In the genomic region with DNA sequence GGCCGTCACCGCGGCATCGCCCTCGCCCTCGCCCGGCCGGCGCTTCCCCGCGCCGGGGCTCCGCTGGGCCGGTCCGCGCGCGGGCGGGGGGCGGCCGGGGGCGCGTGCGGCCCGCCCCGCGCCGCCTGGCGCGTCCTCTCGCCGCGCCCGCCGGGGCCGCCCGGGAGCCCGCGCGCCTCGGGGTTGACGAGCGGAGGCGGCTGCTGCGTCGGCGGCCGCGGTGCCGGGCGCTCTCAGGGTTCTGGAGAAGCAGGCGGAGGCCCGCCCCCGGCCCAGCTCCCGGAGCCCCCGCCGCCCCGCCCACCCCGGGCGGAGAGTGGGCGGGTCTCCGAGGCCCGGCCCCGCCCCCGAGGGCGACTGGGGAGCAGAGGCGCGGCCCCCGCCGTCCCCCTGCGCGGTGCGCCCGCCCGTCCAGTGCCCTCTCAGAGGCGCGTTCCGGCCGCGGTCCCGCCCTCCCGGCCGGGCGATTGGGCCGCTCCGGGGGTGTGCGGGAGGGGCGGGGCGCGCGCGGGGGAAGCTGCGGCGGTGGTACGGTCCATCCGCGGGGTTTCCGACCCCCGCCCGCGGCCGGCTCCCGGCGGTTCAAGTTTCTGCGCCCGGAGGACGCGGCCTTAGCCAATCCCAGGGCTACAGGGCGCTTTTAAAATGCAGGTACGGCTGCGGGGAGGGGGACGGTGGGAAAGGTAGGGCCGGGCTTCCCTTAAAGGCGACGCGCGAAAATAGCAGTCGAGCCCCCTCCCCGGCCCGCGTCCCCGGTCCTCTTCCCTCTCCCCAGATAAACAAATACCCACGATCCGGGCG, we compare ENCODE assay signal across 8 cellular contexts. TPM values are rescaled to one million over a fixed set of nuclear protein-coding genes. Genes with fewer than 3 reads are reported as not detected.
DNase-seq lines count a peak whose midpoint lies in the region; ATAC-seq and TF ChIP-seq lines count a peak whose summit lies in the region.

A gene (minus strand): TSS at position 243 of the 801 bp plus-strand sequence. CDS start 248 bp downstream, outside the sequence.

- peak within 1 kb of the TSS; percentile 70 for H3K4me3 Mint-ChIP-seq in activated CD8-positive, alpha-beta T cell treated with anti-CD3 and anti-CD28 coated beads for 36 hours

- H3K27ac Mint-ChIP-seq in activated CD8-positive, alpha-beta T cell treated with anti-CD3 and anti-CD28 coated beads for 36 hours = peak within 1 kb of the TSS; percentile 87

- intact Hi-C loops in activated CD8-positive, alpha-beta T cell treated with anti-CD3 and anti-CD28 coated beads for 36 hours (cut with micrococcal nuclease) = no loop called here
- intact Hi-C loops in right lobe of liver (cut with DNase I) = no loop called here

- H3K4me2 ChIP-seq in BLaER1 = peak within 1 kb of the TSS; percentile 93

- peak within 1 kb of the TSS; percentile 96 for H3K9ac ChIP-seq in BLaER1

- H3K9me3 ChIP-seq in BLaER1 (no peaks in the 10 kb centered on the region), right lobe of liver (no peaks in the 10 kb centered on the region)

- H3K27me3 Mint-ChIP-seq in activated CD8-positive, alpha-beta T cell treated with anti-CD3 and anti-CD28 coated beads for 36 hours = no peaks in the 10 kb centered on the region

- DNase-seq in NCI-H748 (lab: John Stamatoyannopoulos, UW; ENCODE audit: unreplicated experiment) (peak; percentile 99), ecto neural progenitor cell (ENCODE audit: low spot score) (peak; percentile 98), right lobe of liver (peak; percentile 96 to 97 (median 96))
- DNase-seq in activated CD8-positive, alpha-beta T cell treated with anti-CD3 and anti-CD28 coated beads for 36 hours = peak; percentile 91
- peak; percentile 92 for DNase-seq in stimulated activated CD4-positive, alpha-beta T cell treated with anti-CD3 and anti-CD28 coated beads, Interleukin-4, amount 100 ng/mL, for 1 hour

- WGBS in right lobe of liver (ENCODE audit: insufficient coverage, low coverage, low lambda C conversion rate, missing lambda C conversion rate) = 0% methylated on average over 9 of the region's 125 CpGs

- TF ChIP-seq POLR2A in right lobe of liver (IDR thresholded peaks at IDR 0.05) = peak; percentile 41

- H3K36me3 ChIP-seq in BLaER1 (no peaks in the 10 kb centered on the region), right lobe of liver (no peaks in the 10 kb centered on the region)

- peaks cover 21% of the 10 kb centered on the region for H3K4me1 Mint-ChIP-seq in activated CD8-positive, alpha-beta T cell treated with anti-CD3 and anti-CD28 coated beads for 36 hours (ENCODE audit: low read depth)

- POLR2A ChIA-PET in activated CD8-positive, alpha-beta T cell treated with anti-CD3 and anti-CD28 coated beads for 36 hours (lab: Charles Lee) = interaction anchor here (1.1 to 2.0 kb wide), 5 partner anchors 9 to 124 kb away, joined by 3 to 6 read pairs (median 3); a partner anchor contains a TSS

- H3K27me3 ChIP-seq in BLaER1 = no peaks in the 10 kb centered on the region
- H3K27me3 ChIP-seq in right lobe of liver = no peaks in the 10 kb centered on the region

- H3K4me3 ChIP-seq in BLaER1 = peak within 1 kb of the TSS; percentile 92
- peak within 1 kb of the TSS; percentile 75 to 90 (median 85) for H3K4me3 ChIP-seq in right lobe of liver

- no peaks in the 10 kb centered on the region for H3K9me3 Mint-ChIP-seq in activated CD8-positive, alpha-beta T cell treated with anti-CD3 and anti-CD28 coated beads for 36 hours

- H3K36me3 Mint-ChIP-seq in activated CD8-positive, alpha-beta T cell treated with anti-CD3 and anti-CD28 coated beads for 36 hours (ENCODE audit: low read depth) = no peaks in the 10 kb centered on the region

- H3K4me1 ChIP-seq in BLaER1 (peaks cover 60% of the 10 kb centered on the region), right lobe of liver (peaks cover 0 to 32% (median 19%) of the 10 kb centered on the region in 4 donors)

- H4K20me1 ChIP-seq in BLaER1 = peaks cover 47% of the 10 kb centered on the region

- H3K27ac ChIP-seq in BLaER1 = peak within 1 kb of the TSS; percentile 96
- H3K27ac ChIP-seq in right lobe of liver = peak within 1 kb of the TSS; percentile 81 to 94 (median 91)

- ATAC-seq in GM19395 (IDR thresholded peaks at IDR 0.05; ENCODE audit: unreplicated experiment) = peak; percentile 80
- ATAC-seq in HG03521 (IDR thresholded peaks at IDR 0.05; ENCODE audit: unreplicated experiment) = peak; percentile 90
- ATAC-seq in activated CD8-positive, alpha-beta T cell treated with anti-CD3 and anti-CD28 coated beads for 36 hours = peak; percentile 96
- ATAC-seq in right lobe of liver = peak; percentile 74 to 91 (median 82)

- TF ChIP-seq CTCF in activated CD8-positive, alpha-beta T cell treated with anti-CD3 and anti-CD28 coated beads for 36 hours (IDR thresholded peaks at IDR 0.05) = no peak
- no peak for TF ChIP-seq CTCF in right lobe of liver (IDR thresholded peaks at IDR 0.05)

- CTCF ChIA-PET in activated CD8-positive, alpha-beta T cell treated with anti-CD3 and anti-CD28 coated beads for 36 hours (lab: Charles Lee) = interaction anchor here (1.1 kb wide), 1 partner anchor 79 kb away, joined by 3 read pairs; no protein-coding TSS in a partner anchor

RNA-seq across cellular contexts. Expression of the gene that starts here (rescaled TPM):
- total RNA-seq in activated CD8-positive, alpha-beta T cell treated with anti-CD3 and anti-CD28 coated beads for 36 hours = 1 to 10 TPM; 6.8 to 7.9 TPM
- total RNA-seq in right lobe of liver = 10 to 100 TPM; 13.6 to 32.8 (median 21.8) TPM

Comparison
In these comparisons a context has a peak if more than half of its experiments do, and no peak if none do; other contexts are left out.
1. Peak in every context shown above with its lines: DNase-seq, ATAC-seq, H3K4me3 ChIP-seq and H3K27ac ChIP-seq.